Comparison of ENCODE assay signal across 8 cellular contexts in the genomic region with DNA sequence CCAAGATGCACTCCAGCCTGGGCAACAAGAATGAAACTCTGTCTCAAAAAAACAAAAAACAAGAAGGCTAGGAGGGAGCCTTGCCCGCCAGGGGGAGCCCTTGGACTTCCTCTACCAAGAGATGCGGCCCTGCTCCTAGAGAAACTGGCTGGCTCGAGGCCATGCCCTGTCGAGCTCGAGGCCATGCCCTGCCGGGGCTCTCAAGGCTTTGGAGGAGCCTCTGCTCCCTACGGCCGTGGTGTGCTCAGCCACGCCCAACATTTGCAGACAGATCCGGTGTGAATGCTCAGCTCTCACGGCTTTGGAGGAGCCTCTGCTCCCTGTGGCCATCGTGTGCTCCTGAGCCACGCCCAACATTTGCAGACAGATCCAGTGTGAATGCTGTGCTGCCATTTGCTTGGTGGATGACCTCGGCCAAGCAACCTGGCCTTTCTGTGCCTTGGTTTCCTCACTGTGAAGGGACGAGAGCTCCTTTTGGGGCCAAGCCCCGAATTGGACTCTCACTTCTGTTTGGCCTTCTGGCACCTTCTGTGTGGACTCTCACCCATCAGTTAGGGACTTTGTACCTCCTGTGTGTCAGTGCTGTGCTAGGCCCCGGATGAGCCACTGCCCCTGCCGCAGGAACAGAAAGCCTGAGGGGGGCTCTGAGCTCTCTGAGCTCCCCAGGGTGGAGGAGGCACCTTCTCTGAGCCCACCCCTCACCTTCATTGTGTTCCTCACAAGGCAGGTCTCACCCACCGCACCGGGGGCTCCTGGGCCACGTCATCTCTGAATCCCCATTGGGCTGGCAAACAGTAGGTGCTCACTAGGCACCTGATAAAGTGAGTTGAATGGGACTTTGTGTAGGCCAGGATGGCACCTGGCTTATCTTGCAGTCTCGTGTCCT. TPM values are rescaled to one million over a fixed set of nuclear protein-coding genes. Genes with fewer than 3 reads are reported as not detected.
A peak's percentile ranks its signal among the peaks of the same experiment; 100 is the strongest.
DNase-seq lines count a peak whose midpoint lies in the region; ATAC-seq, FAIRE-seq and TF ChIP-seq lines count a peak whose summit lies in the region.

No MANE protein-coding gene starts in this region.

- H3K27me3 ChIP-seq in GM23338 (ENCODE audit: insufficient read depth) (no peaks in the 10 kb centered on the region), keratinocyte (ENCODE audit: control insufficient read depth, extremely low read depth, insufficient read depth, low read length) (no peaks in the 10 kb centered on the region)

- H3K9me3 ChIP-seq in keratinocyte (ENCODE audit: control insufficient read depth, low read depth, low read length) = no peaks in the 10 kb centered on the region

- H3K27me3 Mint-ChIP-seq in GM23338 (ENCODE audit: insufficient read depth, low read depth, poor library complexity) = peaks cover 11% of the 10 kb centered on the region

- no peaks in the 10 kb centered on the region for H3F3A ChIP-seq in GM23338 (replicated peaks; ENCODE audit: low read depth)

- no peaks in the 10 kb centered on the region for H4K20me1 ChIP-seq in GM23338 (replicated peaks; ENCODE audit: insufficient read depth)
- no peaks in the 10 kb centered on the region for H4K20me1 ChIP-seq in keratinocyte (ENCODE audit: control insufficient read depth, extremely low read depth, insufficient read depth, low read length)

- H3K9me1 ChIP-seq in keratinocyte (ENCODE audit: control insufficient read depth, extremely low read depth, insufficient read depth, low read length) = no peaks in the 10 kb centered on the region

- H3K4me3 ChIP-seq in GM23338 (no peak overlapping the region), cardiac fibroblast (replicated peaks in 1 of 2; ENCODE audit: low read depth in 2 of 2, low read length in 2 of 2) (no peak overlapping the region), keratinocyte (ENCODE audit: control insufficient read depth in 2 of 3, extremely low read depth in 1 of 3, insufficient read depth in 2 of 3, low read depth in 1 of 3, low read length in 3 of 3) (peak overlapping the region in 1 of 3 experiments; percentile 25)

- no peaks in the 10 kb centered on the region for H3K9me3 Mint-ChIP-seq in GM23338

- DNase-seq in AG08395 (ENCODE audit: low spot score) = peak; percentile 90
- DNase-seq in GM23338 (ENCODE audit: low spot score) = peak; percentile 98
- peak; percentile 82 for DNase-seq in NCI-H2227 treated with DMSO at 0.1 percent for 48 hours (lab: John Stamatoyannopoulos, UW)
- DNase-seq in activated CD4-positive, CD25-positive, alpha-beta regulatory T cell (lab: John Stamatoyannopoulos, UW) = peak; percentile 83 to 97 (median 92)
- DNase-seq in cardiac fibroblast (ENCODE audit: low read depth in 2 of 2) = peak; percentile 95
- peak; percentile 61 for DNase-seq in keratinocyte (ENCODE audit: low read depth, low spot score)
- peak; percentile 89 to 97 (median 91) for DNase-seq in stimulated activated CD4-positive, alpha-beta T cell treated with anti-CD3 and anti-CD28 coated beads, Interleukin-12 subunit alpha, Interleukin-12 subunit beta, amount 100 ng/mL, for 48 hours (ENCODE audit: low read depth in 2 of 3, low spot score in 1 of 3)

- no peak overlapping the region for H3K27ac ChIP-seq in GM23338 (ENCODE audit: low read depth)
- no peak overlapping the region for H3K27ac ChIP-seq in keratinocyte (ENCODE audit: control insufficient read depth, insufficient read depth, low read length)

- H3K27ac Mint-ChIP-seq in GM23338 = no peak overlapping the region

- H3K4me3 Mint-ChIP-seq in GM23338 = no peak overlapping the region

- no peaks in the 10 kb centered on the region for H3K79me2 ChIP-seq in GM23338 (replicated peaks; ENCODE audit: insufficient read depth)
- H3K79me2 ChIP-seq in keratinocyte (ENCODE audit: control insufficient read depth, insufficient read depth, low read length) = no peaks in the 10 kb centered on the region

- dilution Hi-C loops in keratinocyte (cut with MboI; ENCODE audit: extremely low pct_ligation_motif_present, low sequenced_read_pairs) = no loop called here

- no peaks in the 10 kb centered on the region for H3K9me2 ChIP-seq in GM23338 (ENCODE audit: insufficient read depth)

- H3K36me3 ChIP-seq in GM23338 (ENCODE audit: insufficient read depth) (no peaks in the 10 kb centered on the region), keratinocyte (ENCODE audit: control insufficient read depth in 2 of 2, extremely low read depth in 1 of 2, insufficient read depth in 2 of 2, low read length in 2 of 2) (peaks cover 4 to 17% of the 10 kb centered on the region in 2 experiments)

- H2AFZ ChIP-seq in GM23338 (peak overlapping the region; percentile 78; the same call in 1 of the 2 replicates), keratinocyte (ENCODE audit: control insufficient read depth, low read length) (peak overlapping the region; percentile 91)

- H3K4me1 ChIP-seq in GM23338 (ENCODE audit: insufficient read depth) = peaks cover 6% of the 10 kb centered on the region; the same call in 1 of the 2 replicates
- H3K4me1 ChIP-seq in keratinocyte (ENCODE audit: control insufficient read depth, extremely low read depth, insufficient read depth, low read length) = peaks cover 3% of the 10 kb centered on the region

- TF ChIP-seq CTCF in GM23338 (conservative IDR thresholded peaks at IDR 0.05; ENCODE audit: low read depth in 2 of 2) (peak; percentile 88 to 92), cardiac fibroblast (IDR thresholded peaks at IDR 0.05; ENCODE audit: low read depth, low read length) (peak; percentile 74), keratinocyte (optimal IDR thresholded peaks at IDR 0.05 in 1 of 3, IDR thresholded peaks at IDR 0.05 in 1 of 3, conservative IDR thresholded peaks at IDR 0.05 in 1 of 3; ENCODE audit: extremely low read depth in 1 of 3, insufficient read depth in 2 of 3, low read length in 3 of 3) (peak; percentile 70 to 88 (median 76))

- peak; percentile 48 for FAIRE-seq in keratinocyte (lab: Jason Lieb, UNC)

- no peak overlapping the region for H3K4me2 ChIP-seq in GM23338
- H3K4me2 ChIP-seq in keratinocyte (ENCODE audit: control insufficient read depth, extremely low read depth, insufficient read depth, low read depth, low read length) = peak overlapping the region; percentile 69

- peaks cover 11% of the 10 kb centered on the region for H3K4me1 Mint-ChIP-seq in GM23338

- ATAC-seq in GM23338 (peak; percentile 93), HG03280 (IDR thresholded peaks at IDR 0.05; ENCODE audit: unreplicated experiment) (no peak)

- H3K9ac ChIP-seq in keratinocyte (ENCODE audit: control insufficient read depth, extremely low read depth, insufficient read depth, low read length) = no peak overlapping the region

- H3K36me3 Mint-ChIP-seq in GM23338 (ENCODE audit: low read depth) = peaks cover 19% of the 10 kb centered on the region

TF ChIP-seq in GM23338, 12 proteins besides CTCF, POLR2A, EP300 and RAD21 (continues in another document):
- TF ChIP-seq JUNB (IDR thresholded peaks at IDR 0.05; ENCODE audit: unreplicated experiment) = no peak

RNA-seq across cellular contexts. Expression of a gene that starts 14.1 kb away (rescaled TPM):
- total RNA-seq in GM23338 (2014; rRNA removed; shearing (Covaris generic)) = 45.2 and 57.5 TPM in 2 replicates
- 49.8 and 50.7 TPM in 2 replicates for polyA plus RNA-seq in GM23338 (2016; fragmentation: Nextera tagmentation; extraction: Ambion mirVana)
- polyA plus RNA-seq in keratinocyte = 28.4 to 32.8 TPM (median 32.2 TPM) in 3 replicates
- polyA plus RNA-seq in keratinocyte (2011; ENCODE audit: low read depth) = 16.8 TPM
- 32.0 and 57.2 TPM in 2 replicates for polyA plus RNA-seq in keratinocyte (2011; cell fraction: cytosol; rRNA removed)
- 41.0 and 60.0 TPM in 2 replicates for polyA plus RNA-seq in keratinocyte (2011; cell fraction: nucleus; rRNA removed)
- 20.5 and 46.5 TPM in 2 replicates for polyA plus RNA-seq in keratinocyte (2012; ENCODE audit: low replicate concordance)
- 33.7 to 96.8 TPM (median 35.7 TPM) in 3 replicates for polyA minus RNA-seq in keratinocyte
- 64.5 TPM for polyA minus RNA-seq in keratinocyte (2011; cell fraction: cytosol; rRNA and poly(A)+ RNA removed)
- polyA minus RNA-seq in keratinocyte (2011; cell fraction: nucleus; rRNA and poly(A)+ RNA removed) = 39.7 and 43.0 TPM in 2 replicates

RNA-seq across cellular contexts. Expression of a gene that starts 44.6 kb away (rescaled TPM):
- total RNA-seq in GM23338 (2014; rRNA removed; shearing (Covaris generic)) = 31.0 and 39.1 TPM in 2 replicates
- polyA plus RNA-seq in GM23338 (2016; fragmentation: Nextera tagmentation; extraction: Ambion mirVana) (20.5 and 26.4 TPM in 2 replicates), keratinocyte (7.4 to 17.2 TPM (median 10.3 TPM) in 3 replicates)
- 45.6 TPM for polyA plus RNA-seq in keratinocyte (2011; ENCODE audit: low read depth)
- polyA plus RNA-seq in keratinocyte (2011; cell fraction: cytosol; rRNA removed) = 7.2 and 11.4 TPM in 2 replicates
- 16.6 and 25.2 TPM in 2 replicates for polyA plus RNA-seq in keratinocyte (2011; cell fraction: nucleus; rRNA removed)
- 18.8 and 26.8 TPM in 2 replicates for polyA plus RNA-seq in keratinocyte (2012; ENCODE audit: low replicate concordance)
- polyA minus RNA-seq in keratinocyte = 2.1 to 13.0 TPM (median 7.4 TPM) in 3 replicates
- 14.4 TPM for polyA minus RNA-seq in keratinocyte (2011; cell fraction: cytosol; rRNA and poly(A)+ RNA removed)
- 11.9 and 23.3 TPM in 2 replicates for polyA minus RNA-seq in keratinocyte (2011; cell fraction: nucleus; rRNA and poly(A)+ RNA removed)

RNA-seq across cellular contexts. Expression of a gene that starts 54.7 kb away (rescaled TPM):
- 35.1 and 51.1 TPM in 2 replicates for total RNA-seq in GM23338 (2014; rRNA removed; shearing (Covaris generic))
- 26.9 and 38.3 TPM in 2 replicates for polyA plus RNA-seq in GM23338 (2016; fragmentation: Nextera tagmentation; extraction: Ambion mirVana)
- 6.6 to 8.6 TPM (median 8.0 TPM) in 3 replicates for polyA plus RNA-seq in keratinocyte
- 13.1 TPM for polyA plus RNA-seq in keratinocyte (2011; ENCODE audit: low read depth)
- polyA plus RNA-seq in keratinocyte (2011; cell fraction: cytosol; rRNA removed) = 2.2 and 7.4 TPM in 2 replicates
- 15.3 and 24.0 TPM in 2 replicates for polyA plus RNA-seq in keratinocyte (2011; cell fraction: nucleus; rRNA removed)
- 11.8 and 23.0 TPM in 2 replicates for polyA plus RNA-seq in keratinocyte (2012; ENCODE audit: low replicate concordance)
- 16.9 to 44.7 TPM (median 20.8 TPM) in 3 replicates for polyA minus RNA-seq in keratinocyte
- polyA minus RNA-seq in keratinocyte (2011; cell fraction: cytosol; rRNA and poly(A)+ RNA removed) = 23.6 TPM
- 41.5 and 46.4 TPM in 2 replicates for polyA minus RNA-seq in keratinocyte (2011; cell fraction: nucleus; rRNA and poly(A)+ RNA removed)
